ENCODE assay signal across 8 cellular contexts in genomic region chr9:91131433-91131839, GRCh38.
DNase-seq lines count a peak whose midpoint lies in the region; ATAC-seq lines count a peak whose summit lies in the region.

No MANE protein-coding gene starts in this region.

- peaks cover 31% of the 10 kb centered on the region for H3K4me1 Mint-ChIP-seq in activated naive CD4-positive, alpha-beta T cell treated with anti-CD3 and anti-CD28 coated beads, Interleukin-2, amount 10 ng/mL, durations not matched to agents 7 days and 5 days

- peak overlapping the region; percentile 88 for H3K27ac Mint-ChIP-seq in activated naive CD4-positive, alpha-beta T cell treated with anti-CD3 and anti-CD28 coated beads, Interleukin-2, amount 10 ng/mL, durations not matched to agents 7 days and 5 days

- H3K9me3 Mint-ChIP-seq in activated naive CD4-positive, alpha-beta T cell treated with anti-CD3 and anti-CD28 coated beads, Interleukin-2, amount 10 ng/mL, durations not matched to agents 7 days and 5 days: peaks cover 6% of the 10 kb centered on the region

- H3K36me3 Mint-ChIP-seq in activated naive CD4-positive, alpha-beta T cell treated with anti-CD3 and anti-CD28 coated beads, Interleukin-2, amount 10 ng/mL, durations not matched to agents 7 days and 5 days: peaks cover 37% of the 10 kb centered on the region

- peak overlapping the region; percentile 31 for H3K4me3 Mint-ChIP-seq in activated naive CD4-positive, alpha-beta T cell treated with anti-CD3 and anti-CD28 coated beads, Interleukin-2, amount 10 ng/mL, durations not matched to agents 7 days and 5 days

- DNase-seq in NCI-H226 (peak; percentile 88), lung microvascular endothelial cell (ENCODE audit: low read depth in 2 of 2) (peak; percentile 90 to 91), ureter (ENCODE audit: low spot score) (peak; percentile 73), KG1 (lab: John Stamatoyannopoulos, UW) (no peak)
- peak; percentile 79 for DNase-seq in activated naive CD4-positive, alpha-beta T cell treated with anti-CD3 and anti-CD28 coated beads, Interleukin-2, amount 10 ng/mL, durations not matched to agents 7 days and 5 days

- peak; percentile 78 for ATAC-seq in GM18907 (IDR thresholded peaks at IDR 0.05; ENCODE audit: unreplicated experiment)
- ATAC-seq in GM21528 (IDR thresholded peaks at IDR 0.05; ENCODE audit: low FRiP score, unreplicated experiment): no peak
- ATAC-seq in HG02852 (IDR thresholded peaks at IDR 0.05; ENCODE audit: unreplicated experiment): no peak

- H3K27me3 Mint-ChIP-seq in activated naive CD4-positive, alpha-beta T cell treated with anti-CD3 and anti-CD28 coated beads, Interleukin-2, amount 10 ng/mL, durations not matched to agents 7 days and 5 days: peaks cover 10% of the 10 kb centered on the region

- CTCF ChIA-PET in activated naive CD4-positive, alpha-beta T cell treated with anti-CD3 and anti-CD28 coated beads, Interleukin-2, amount 10 ng/mL, durations not matched to agents 7 days and 5 days (lab: Charles Lee): interaction anchor here (0.9 to 2.3 kb wide), 9 partner anchors 10 to 295 kb away, joined by 3 to 10 read pairs (median 4); no protein-coding TSS in a partner anchor
